Comparison of ENCODE assay signal across 27 cellular contexts in the genomic region with DNA sequence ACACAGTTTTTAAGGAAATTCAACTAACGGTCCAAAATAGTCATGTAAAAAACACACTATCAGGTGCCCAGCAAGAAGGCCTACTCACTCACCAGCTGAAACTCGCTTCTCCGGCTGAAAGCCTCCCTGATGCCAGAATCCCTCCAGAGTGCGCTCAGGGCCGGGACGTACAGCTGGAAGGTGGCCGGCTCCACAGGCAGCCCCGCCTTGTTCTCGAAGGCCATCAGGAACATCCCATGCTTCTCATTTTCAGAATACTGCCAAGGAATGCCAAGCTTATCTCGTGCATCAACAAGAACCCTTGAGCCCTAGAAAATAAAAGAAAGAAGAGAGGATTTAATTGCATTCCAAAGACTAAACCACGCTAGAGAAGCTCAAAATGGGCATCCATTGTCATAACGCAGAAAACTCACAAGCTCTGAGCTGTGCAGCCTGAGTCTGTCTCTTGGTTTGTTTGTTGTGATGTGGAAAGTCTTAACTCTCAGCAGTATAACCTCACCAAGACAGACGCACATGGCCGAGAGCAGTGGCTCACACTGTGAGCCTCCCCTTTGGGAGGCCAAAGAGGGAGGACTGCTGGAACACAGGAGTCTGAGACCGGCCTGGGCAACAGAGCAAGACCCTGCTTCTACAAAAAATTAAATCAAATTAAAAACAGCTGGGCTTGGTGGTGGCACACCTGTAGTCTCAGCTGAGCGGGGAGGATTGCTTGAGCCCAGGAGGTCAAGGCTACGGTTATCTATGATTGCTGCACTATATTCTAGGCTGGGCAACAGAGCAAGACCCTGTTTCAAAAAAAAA. TPM values are rescaled to one million over a fixed set of nuclear protein-coding genes. Genes with fewer than 3 reads are reported as not detected.
A peak's percentile ranks its signal among the peaks of the same experiment; 100 is the strongest.
DNase-seq lines count a peak whose midpoint lies in the region; ATAC-seq, FAIRE-seq and TF ChIP-seq lines count a peak whose summit lies in the region.
"Had no signal": no experiment of that assay in that cellular context is flagged by ENCODE, and none has a peak within 500 bp of the region (broad histone marks: within the 10 kb centered on the region; RNA-seq: fewer than 3 reads in every experiment).

No MANE protein-coding gene starts in this region.

- H3K27me3 Mint-ChIP-seq in osteocyte (ENCODE audit: unreplicated experiment) = no peaks in the 10 kb centered on the region
- H3K27me3 Mint-ChIP-seq: activated naive CD4-positive, alpha-beta T cell treated with anti-CD3 and anti-CD28 coated beads, Interleukin-2, amount 50 U/mL, for 24 hours; stimulated activated memory B cell treated with anti-CD40 and anti-IgM and Interleukin-4, amounts not matched to agents 10 μg/mL and 1 μg/mL and 100 μg/mL, for 72 hours had no signal

- H3K9me3 Mint-ChIP-seq in osteocyte (ENCODE audit: unreplicated experiment) = no peaks in the 10 kb centered on the region
- H3K9me3 Mint-ChIP-seq in stimulated activated effector memory CD8-positive, alpha-beta T cell treated with anti-CD3 and anti-CD28 coated beads, Interleukin-12 subunit alpha, Interleukin-12 subunit beta, amount 100 ng/mL, for 72 hours = no peaks in the 10 kb centered on the region
- H3K9me3 Mint-ChIP-seq: activated naive CD4-positive, alpha-beta T cell treated with anti-CD3 and anti-CD28 coated beads, Interleukin-2, amount 50 U/mL, for 24 hours; immature natural killer cell; stimulated activated memory B cell treated with anti-CD40 and anti-IgM and Interleukin-4, amounts not matched to agents 10 μg/mL and 1 μg/mL and 100 μg/mL, for 72 hours had no signal

- peak overlapping the region in 1 of 2 donors; percentile 86 for H3K27ac ChIP-seq in right atrium auricular region
- no peak overlapping the region for H3K27ac ChIP-seq in K562 (ENCODE audit: extremely low read depth, low read depth, low read length)
- H3K27ac ChIP-seq: BLaER1, neutrophil, WERI-Rb-1 had no signal

- no peak for FAIRE-seq in K562 (lab: Jason Lieb, UNC)
- FAIRE-seq: bronchial epithelial cell, GM12878, H54, RCC 7860 had no signal

- H3K4me2 ChIP-seq in K562 (ENCODE audit: insufficient read depth, low read length) = no peak overlapping the region
- H3K4me2 ChIP-seq: BLaER1 had no signal

- peaks cover 33% of the 10 kb centered on the region for H3K36me3 Mint-ChIP-seq in osteocyte (ENCODE audit: unreplicated experiment)
- H3K36me3 Mint-ChIP-seq in stimulated activated effector memory CD8-positive, alpha-beta T cell treated with anti-CD3 and anti-CD28 coated beads, Interleukin-12 subunit alpha, Interleukin-12 subunit beta, amount 100 ng/mL, for 72 hours = peaks cover 26% of the 10 kb centered on the region

- intact Hi-C loops in left ventricle myocardium superior (cut with micrococcal nuclease) (no loop called here), K562 (cut with micrococcal nuclease) (no loop called here)

- H3K9me3 ChIP-seq in right atrium auricular region (no peaks in the 10 kb centered on the region), K562 (replicated peaks; ENCODE audit: control insufficient read depth, insufficient read depth, low read depth, low read length) (no peaks in the 10 kb centered on the region)
- H3K9me3 ChIP-seq: colonic mucosa, neutrophil, psoas muscle, upper lobe of left lung had no signal

- ATAC-seq in left ventricle myocardium superior (no peak), K562 (no peak), HG03565 (IDR thresholded peaks at IDR 0.05; ENCODE audit: unreplicated experiment) (no peak)
- ATAC-seq in stimulated activated effector memory CD8-positive, alpha-beta T cell treated with anti-CD3 and anti-CD28 coated beads, Interleukin-12 subunit alpha, Interleukin-12 subunit beta, amount 100 ng/mL, for 72 hours = no peak
- ATAC-seq: GM12878; psoas muscle; stimulated activated memory B cell treated with anti-CD40 and anti-IgM and Interleukin-4, amounts not matched to agents 10 μg/mL and 1 μg/mL and 100 μg/mL, for 72 hours had no signal

- 87% methylated on average over 17 of the region's 17 CpGs for whole genome bisulfite sequencing in K562 (ENCODE audit: insufficient coverage, low coverage, missing lambda C conversion rate)

- TF ChIP-seq EP300 in K562 (IDR thresholded peaks at IDR 0.05; ENCODE audit: low read length) = no peak

- peak overlapping the region; percentile 41 for H3K27ac Mint-ChIP-seq in osteocyte (ENCODE audit: unreplicated experiment)
- H3K27ac Mint-ChIP-seq in stimulated activated effector memory CD8-positive, alpha-beta T cell treated with anti-CD3 and anti-CD28 coated beads, Interleukin-12 subunit alpha, Interleukin-12 subunit beta, amount 100 ng/mL, for 72 hours = no peak overlapping the region
- H3K27ac Mint-ChIP-seq: activated naive CD4-positive, alpha-beta T cell treated with anti-CD3 and anti-CD28 coated beads, Interleukin-2, amount 50 U/mL, for 24 hours; immature natural killer cell; stimulated activated memory B cell treated with anti-CD40 and anti-IgM and Interleukin-4, amounts not matched to agents 10 μg/mL and 1 μg/mL and 100 μg/mL, for 72 hours had no signal

- TF ChIP-seq POLR2A in K562 (conservative IDR thresholded peaks at IDR 0.05) = no peak

- H3K4me3 Mint-ChIP-seq in osteocyte (ENCODE audit: unreplicated experiment) = no peak overlapping the region
- H3K4me3 Mint-ChIP-seq in stimulated activated effector memory CD8-positive, alpha-beta T cell treated with anti-CD3 and anti-CD28 coated beads, Interleukin-12 subunit alpha, Interleukin-12 subunit beta, amount 100 ng/mL, for 72 hours = no peak overlapping the region
- H3K4me3 Mint-ChIP-seq: activated naive CD4-positive, alpha-beta T cell treated with anti-CD3 and anti-CD28 coated beads, Interleukin-2, amount 50 U/mL, for 24 hours; immature natural killer cell; stimulated activated memory B cell treated with anti-CD40 and anti-IgM and Interleukin-4, amounts not matched to agents 10 μg/mL and 1 μg/mL and 100 μg/mL, for 72 hours had no signal

- peak; percentile 57 for DNase-seq in right atrium auricular region (ENCODE audit: low spot score)
- no peak for DNase-seq in left ventricle myocardium superior
- no peak for DNase-seq in K562 (ENCODE audit: extremely low read depth in 1 of 4, low spot score in 3 of 4)
- no peak for DNase-seq in osteocyte (ENCODE audit: extremely low spot score, unreplicated experiment)
- no peak for DNase-seq in stimulated activated effector memory CD8-positive, alpha-beta T cell treated with anti-CD3 and anti-CD28 coated beads, Interleukin-12 subunit alpha, Interleukin-12 subunit beta, amount 100 ng/mL, for 72 hours (ENCODE audit: low spot score in 2 of 2)
- no peak for DNase-seq in ACHN
- DNase-seq: activated CD4-positive, alpha-beta T cell treated with anti-CD3 and anti-CD28 coated beads for 48 hours; anterior cingulate cortex; colonic mucosa; effector CD4-positive, alpha-beta T cell; immature natural killer cell; NCI-H1048; NCI-H2107; NCI-H82; psoas muscle; substantia nigra; WERI-Rb-1 had no signal

- H3K9me1 ChIP-seq in K562 (ENCODE audit: control insufficient read depth, insufficient read depth, low read length) = no peaks in the 10 kb centered on the region

- no peak overlapping the region for H3K9ac ChIP-seq in K562 (ENCODE audit: insufficient read depth in 1 of 2, low read depth in 2 of 2, low read length in 2 of 2)
- H3K9ac ChIP-seq: BLaER1 had no signal

- TF ChIP-seq RAD21 in K562 (CRISPR knock-in tag; conservative IDR thresholded peaks at IDR 0.05 in 1 of 2, IDR thresholded peaks at IDR 0.05 in 1 of 2) = no peak

- H2AFZ ChIP-seq in K562 (ENCODE audit: low read depth, low read length) = no peak overlapping the region

- H3K36me3 ChIP-seq in right atrium auricular region (peaks cover 34% of the 10 kb centered on the region), K562 (ENCODE audit: control insufficient read depth, insufficient read depth, low read length) (peaks cover 30% of the 10 kb centered on the region; the same call in 2 of the 3 replicates)
- H3K36me3 ChIP-seq: colonic mucosa, neutrophil had no signal

- in situ Hi-C loops in K562 (cut with MboI) (no loop called here), ACHN (cut with HindIII; ENCODE audit: low pct_ligation_motif_present, low pct_unique_long_range_greater_than_20kb, low sequenced_read_pairs) (no loop called here)

- POLR2A ChIA-PET in K562 (lab: Yijun Ruan, JAX) = interaction anchor here (0.8 to 1.1 kb wide), 5 partner anchors 10 to 38 kb away, joined by 3 to 5 read pairs (median 3); no protein-coding TSS in a partner anchor

- no peaks in the 10 kb centered on the region for H3K27me3 ChIP-seq in right atrium auricular region
- no peaks in the 10 kb centered on the region for H3K27me3 ChIP-seq in K562 (ENCODE audit: control insufficient read depth in 2 of 2, insufficient read depth in 2 of 2, low read length in 2 of 2)
- H3K27me3 ChIP-seq: BLaER1, colonic mucosa, neutrophil, upper lobe of left lung had no signal

- H3K4me3 ChIP-seq in right atrium auricular region (no peak overlapping the region), K562 (no peak overlapping the region)
- H3K4me3 ChIP-seq: BLaER1, colonic mucosa, GM12878, psoas muscle, upper lobe of left lung had no signal

- peaks cover 0 to 23% of the 10 kb centered on the region in 2 donors for H3K4me1 ChIP-seq in right atrium auricular region
- H3K4me1 ChIP-seq in K562 (replicated peaks in 1 of 2; ENCODE audit: control insufficient read depth in 2 of 2, insufficient read depth in 2 of 2, low read length in 2 of 2) = peaks cover 0 to 4% of the 10 kb centered on the region in 2 experiments; a peak in 2 of 5 replicates
- H3K4me1 ChIP-seq: colonic mucosa had no signal

- TF ChIP-seq CTCF in right atrium auricular region (IDR thresholded peaks at IDR 0.05) (no peak), K562 (IDR thresholded peaks at IDR 0.05 in 2 of 3, conservative IDR thresholded peaks at IDR 0.05 in 1 of 3; ENCODE audit: insufficient read depth in 2 of 3, low read depth in 1 of 3, low read length in 3 of 3) (no peak), osteocyte (IDR thresholded peaks at IDR 0.05) (no peak)

- CTCF ChIA-PET in K562 (lab: Yijun Ruan, JAX; ENCODE audit: low intra/inter-chr PET ratio) = no interaction called here

- BruUV-seq in K562 (replicated peaks; lab: Mats Ljungman, UMichigan) = no TSS peak

- peaks cover 41% of the 10 kb centered on the region for H3K4me1 Mint-ChIP-seq in osteocyte (ENCODE audit: unreplicated experiment)
- H3K4me1 Mint-ChIP-seq in stimulated activated effector memory CD8-positive, alpha-beta T cell treated with anti-CD3 and anti-CD28 coated beads, Interleukin-12 subunit alpha, Interleukin-12 subunit beta, amount 100 ng/mL, for 72 hours = peaks cover 8% of the 10 kb centered on the region

- peaks cover 13% of the 10 kb centered on the region; the same call in 2 of the 3 replicates for H3K79me2 ChIP-seq in K562 (ENCODE audit: control insufficient read depth, insufficient read depth, low read length)

- H4K20me1 ChIP-seq in K562 (replicated peaks; ENCODE audit: control insufficient read depth, insufficient read depth, low read length) = 0 out of 2 replicates have a peak, but pooled peaks cover 2% of the 10 kb centered on the region

RNA-seq across cellular contexts. Expression of a gene that starts 49.1 kb away (rescaled TPM):
- total RNA-seq in right atrium auricular region = 10 to 100 TPM; 26.3 to 38.8 TPM
- 40.4 TPM for total RNA-seq in left ventricle myocardium superior
- 34.3 and 48.1 TPM in 2 replicates for total RNA-seq in K562 (2011; cell fraction: chromatin; rRNA removed; ENCODE audit: low replicate concordance)
- 27.5 and 29.5 TPM in 2 replicates for total RNA-seq in K562 (2011; cell fraction: nucleolus; rRNA removed)
- total RNA-seq in K562 (2011; cell fraction: nucleoplasm; rRNA removed) = 23.2 and 24.7 TPM in 2 replicates
- total RNA-seq in K562 (2014; rRNA removed) = 3.6 and 6.3 TPM in 2 replicates
- 6.6 and 8.4 TPM in 2 replicates for total RNA-seq in K562 (2014; rRNA removed; fragmentation: Illumina TruSeq; extraction: Trizol)
- 9.2 and 9.6 TPM in 2 replicates for total RNA-seq in K562 (2015; rRNA removed; fragmentation: Illumina TruSeq; extraction: Trizol)
- total RNA-seq in K562 (2021) = 24.5 and 25.0 TPM in 2 replicates
- 32.7 and 34.2 TPM in 2 replicates for polyA plus RNA-seq in K562 (2011; rRNA removed)
- polyA plus RNA-seq in K562 (2011; cell fraction: cytosol; rRNA removed) = 30.5 and 36.3 TPM in 2 replicates
- 18.5 and 19.3 TPM in 2 replicates for polyA plus RNA-seq in K562 (2011; cell fraction: nucleus; rRNA removed)
- 18.1 and 31.2 TPM in 2 replicates for polyA plus RNA-seq in K562 (2012)
- polyA plus RNA-seq in K562 (2014; fragmentation: Illumina TruSeq; extraction: Trizol) = 19.4 and 20.7 TPM in 2 replicates
- polyA plus RNA-seq in K562 (2014; fragmentation: Nextera tagmentation; extraction: Ambion mirVana) = 1 to 10 TPM in 1 of 2 experiments, under 1 TPM in 1; 0.65 to 2.2 TPM
- 16.4 and 18.3 TPM in 2 replicates for polyA plus RNA-seq in K562 (2014; rRNA removed)
- polyA minus RNA-seq in K562 (2011; rRNA and poly(A)+ RNA removed) = 30.0 and 50.8 TPM in 2 replicates
- polyA minus RNA-seq in K562 (2011; cell fraction: cytosol; rRNA and poly(A)+ RNA removed) = 22.2 and 27.2 TPM in 2 replicates
- 6.3 and 10.7 TPM in 2 replicates for polyA minus RNA-seq in K562 (2011; cell fraction: nucleus; rRNA and poly(A)+ RNA removed)
- total RNA-seq in osteocyte = 68.8 and 69.5 TPM in 2 replicates
